Comparison of ENCODE assay signal across 18 cellular contexts in genomic region chr3:21747376-21747775, GRCh38. TPM values are rescaled to one million over a fixed set of nuclear protein-coding genes. Genes with fewer than 3 reads are reported as not detected.
A peak's percentile ranks its signal among the peaks of the same experiment; 100 is the strongest.
DNase-seq lines count a peak whose midpoint lies in the region; ATAC-seq and TF ChIP-seq lines count a peak whose summit lies in the region.
"Had no signal": no experiment of that assay in that cellular context is flagged by ENCODE, and none has a peak within 500 bp of the region (broad histone marks: within the 10 kb centered on the region; RNA-seq: fewer than 3 reads in every experiment).

No MANE protein-coding gene starts in this region.

- peak overlapping the region; percentile 7 for H3K4me3 Mint-ChIP-seq in T-helper 17 cell
- H3K4me3 Mint-ChIP-seq: effector memory CD8-positive, alpha-beta T cell had no signal

- H3K27ac Mint-ChIP-seq in T-helper 17 cell, result no peak overlapping the region
- H3K27ac Mint-ChIP-seq: effector memory CD8-positive, alpha-beta T cell had no signal

- peaks cover 0 to 4% (median 0%) of the 10 kb centered on the region in 11 experiments; a peak in 1 of 22 replicates for H3K36me3 ChIP-seq in BLaER1 treated with 17β-estradiol and CSF1 and Interleukin-3, amounts not matched to agents 10 nM and 100 nM
- H3K36me3 ChIP-seq in fibroblast of lung (ENCODE audit: control insufficient read depth, insufficient read depth, low read length), result no peaks in the 10 kb centered on the region
- H3K36me3 ChIP-seq in psoas muscle (ENCODE audit: insufficient read depth in 1 of 2, low read depth in 1 of 2), result no peaks in the 10 kb centered on the region
- H3K36me3 ChIP-seq: cardiac muscle cell, gastrocnemius medialis, upper lobe of right lung had no signal

- peaks cover 2% of the 10 kb centered on the region for H3K79me2 ChIP-seq in fibroblast of lung (ENCODE audit: control insufficient read depth, insufficient read depth, low read length)

- peaks cover 13 to 20% (median 16%) of the 10 kb centered on the region in 11 experiments for H3K9me3 ChIP-seq in BLaER1 treated with 17β-estradiol and CSF1 and Interleukin-3, amounts not matched to agents 10 nM and 100 nM (replicated peaks in 1 of 11)
- no peaks in the 10 kb centered on the region for H3K9me3 ChIP-seq in T-helper 17 cell (ENCODE audit: control insufficient read depth, low read length, poor library complexity, severe bottlenecking)
- H3K9me3 ChIP-seq in fibroblast of lung (ENCODE audit: control insufficient read depth, insufficient read depth, low read depth, low read length), result no peaks in the 10 kb centered on the region
- no peaks in the 10 kb centered on the region for H3K9me3 ChIP-seq in psoas muscle
- H3K9me3 ChIP-seq: gastrocnemius medialis, upper lobe of right lung had no signal

- no peaks in the 10 kb centered on the region for H3K4me1 Mint-ChIP-seq in T-helper 17 cell

- no peak overlapping the region for H3K9ac ChIP-seq in BLaER1 treated with 17β-estradiol and CSF1 and Interleukin-3, amounts not matched to agents 10 nM and 100 nM
- H3K9ac ChIP-seq in fibroblast of lung (ENCODE audit: insufficient read depth, low read length), result no peak overlapping the region

- H3K4me3 ChIP-seq in BLaER1 treated with 17β-estradiol and CSF1 and Interleukin-3, amounts not matched to agents 10 nM and 100 nM, result no peak overlapping the region
- no peak overlapping the region for H3K4me3 ChIP-seq in fibroblast of lung (replicated peaks in 1 of 4; ENCODE audit: control extremely low read depth in 1 of 4, insufficient read depth in 1 of 4, low read depth in 3 of 4, low read length in 4 of 4)
- peak overlapping the region; percentile 34 for H3K4me3 ChIP-seq in psoas muscle
- H3K4me3 ChIP-seq: cardiac muscle cell, upper lobe of right lung had no signal

- no peak for ATAC-seq in T-helper 17 cell
- no peak for ATAC-seq in psoas muscle
- ATAC-seq in HG02840 (IDR thresholded peaks at IDR 0.05; ENCODE audit: low FRiP score, unreplicated experiment), result no peak
- ATAC-seq in GM18909 (IDR thresholded peaks at IDR 0.05; ENCODE audit: poor library complexity, unreplicated experiment), result no peak
- ATAC-seq: effector memory CD8-positive, alpha-beta T cell; gastrocnemius medialis; upper lobe of right lung had no signal

- H3K27ac ChIP-seq in BLaER1 treated with 17β-estradiol and CSF1 and Interleukin-3, amounts not matched to agents 10 nM and 100 nM, result peak overlapping the region in 2 of 11 experiments; percentile 19 to 69; a peak in 2 of 22 replicates
- H3K27ac ChIP-seq in fibroblast of lung (ENCODE audit: insufficient read depth, low read length) (no peak overlapping the region), psoas muscle (no peak overlapping the region)
- H3K27ac ChIP-seq: cardiac muscle cell, upper lobe of right lung had no signal

- H3K4me1 ChIP-seq in BLaER1 treated with 17β-estradiol and CSF1 and Interleukin-3, amounts not matched to agents 10 nM and 100 nM, result peaks cover 22 to 42% (median 31%) of the 10 kb centered on the region in 10 experiments
- no peaks in the 10 kb centered on the region for H3K4me1 ChIP-seq in fibroblast of lung (ENCODE audit: control insufficient read depth, extremely low read depth, insufficient read depth, low read length)
- no peaks in the 10 kb centered on the region for H3K4me1 ChIP-seq in psoas muscle
- H3K4me1 ChIP-seq: upper lobe of right lung had no signal

- H3K27me3 ChIP-seq in BLaER1 treated with 17β-estradiol and CSF1 and Interleukin-3, amounts not matched to agents 10 nM and 100 nM, result peaks cover 17 to 23% (median 20%) of the 10 kb centered on the region in 11 experiments
- no peaks in the 10 kb centered on the region for H3K27me3 ChIP-seq in fibroblast of lung (ENCODE audit: control insufficient read depth, insufficient read depth, low read length)
- H3K27me3 ChIP-seq in psoas muscle (ENCODE audit: insufficient read depth in 3 of 3, low read length in 2 of 3), result peaks cover 0 to 17% (median 0%) of the 10 kb centered on the region in 3 donors
- H3K27me3 ChIP-seq: cardiac muscle cell had no signal

- no peaks in the 10 kb centered on the region for H4K20me1 ChIP-seq in BLaER1 treated with 17β-estradiol and CSF1 and Interleukin-3, amounts not matched to agents 10 nM and 100 nM
- H4K20me1 ChIP-seq in fibroblast of lung (ENCODE audit: control insufficient read depth, extremely low read depth, insufficient read depth, low read length), result no peaks in the 10 kb centered on the region

- TF ChIP-seq CTCF in fibroblast of lung (conservative IDR thresholded peaks at IDR 0.05 in 1 of 2, IDR thresholded peaks at IDR 0.05 in 1 of 2; ENCODE audit: low read depth in 1 of 2, low read length in 2 of 2) (no peak), psoas muscle (IDR thresholded peaks at IDR 0.05) (no peak)

- H3K36me3 Mint-ChIP-seq in T-helper 17 cell (ENCODE audit: low read depth), result no peaks in the 10 kb centered on the region

- no peaks in the 10 kb centered on the region for H3K27me3 Mint-ChIP-seq in T-helper 17 cell
- H3K27me3 Mint-ChIP-seq: effector memory CD8-positive, alpha-beta T cell had no signal

- intact Hi-C loops in psoas muscle (cut with DNase I), result no loop called here

- no peak for DNase-seq in T-helper 17 cell
- peak; percentile 19 to 62 for DNase-seq in fibroblast of lung (ENCODE audit: low read depth in 2 of 2)
- DNase-seq in psoas muscle, result no peak
- no peak for DNase-seq in SHP77 (lab: John Stamatoyannopoulos, UW)
- DNase-seq in RKO (ENCODE audit: low spot score), result no peak
- DNase-seq: activated CD4-positive, CD25-positive, alpha-beta regulatory T cell treated with anti-CD3 and anti-CD28 coated beads, Interleukin-2, amount 50 U/mL, for 72 hours; activated naive CD4-positive, alpha-beta T cell treated with Interleukin-2 at 50 U/mL for 16 hours; effector memory CD8-positive, alpha-beta T cell; gastrocnemius medialis; NCI-H1092 treated with DMSO at 0.1 percent for 48 hours; SHP77 treated with DMSO at 0.1 percent for 48 hours; stimulated activated CD4-positive, alpha-beta T cell treated with anti-CD3 and anti-CD28 coated beads, Interleukin-4, amount 100 ng/mL, for 24 hours; upper lobe of right lung had no signal

- peak overlapping the region in 9 of 11 experiments; percentile 5 to 67 (median 53); a peak in 17 of 22 replicates for H3K4me2 ChIP-seq in BLaER1 treated with 17β-estradiol and CSF1 and Interleukin-3, amounts not matched to agents 10 nM and 100 nM
- H3K4me2 ChIP-seq in fibroblast of lung (ENCODE audit: extremely low read depth, insufficient read depth, low read length), result no peak overlapping the region

- 62 to 77% (median 65%) methylated on average over 3 of the region's 3 CpGs for WGBS in psoas muscle, 3 donors

- no peak overlapping the region for H2AFZ ChIP-seq in fibroblast of lung (ENCODE audit: low read length)

RNA-seq across cellular contexts. Expression of gene ZNF385D, which starts 3.6 kb away (rescaled TPM):
- total RNA-seq in T-helper 17 cell, result 1 to 10 TPM in 1 of 2 donors, not detected in 1; 5.3 TPM
- 0.77 and 0.83 TPM in 2 replicates for total RNA-seq in fibroblast of lung
- 1.9 and 10.2 TPM in 2 replicates for polyA plus RNA-seq in fibroblast of lung
- polyA plus RNA-seq in fibroblast of lung (2012), result 1.3 and 12.9 TPM in 2 replicates
- 0.04 and 11.2 TPM in 2 replicates for polyA minus RNA-seq in fibroblast of lung (ENCODE audit: low replicate concordance)
- total RNA-seq in psoas muscle, result 1 to 10 TPM; 1.7 to 7.1 (median 4.9) TPM
- 1 to 10 TPM in 2 of 3 donors, under 1 TPM in 1; 0.55 to 8.7 (median 1.2) TPM for polyA plus RNA-seq in psoas muscle
- total RNA-seq: T-helper 2 cell treated with Interferon-gamma antibody and Interleukin-4, amounts not matched to agents 100 ng/mL and 5 ng/mL, for 36 hours had no signal

Comparison
In these comparisons a context has a peak if more than half of its experiments do, and no peak if none do; other contexts are left out.
1. DNase-seq: peak in fibroblast of lung (2 of 2); none in T-helper 17 cell (0 of 3), psoas muscle (0 of 2), SHP77 (0 of 2) and RKO (single experiment).